9 cellular contexts compared by ENCODE assay signal in the genomic region with DNA sequence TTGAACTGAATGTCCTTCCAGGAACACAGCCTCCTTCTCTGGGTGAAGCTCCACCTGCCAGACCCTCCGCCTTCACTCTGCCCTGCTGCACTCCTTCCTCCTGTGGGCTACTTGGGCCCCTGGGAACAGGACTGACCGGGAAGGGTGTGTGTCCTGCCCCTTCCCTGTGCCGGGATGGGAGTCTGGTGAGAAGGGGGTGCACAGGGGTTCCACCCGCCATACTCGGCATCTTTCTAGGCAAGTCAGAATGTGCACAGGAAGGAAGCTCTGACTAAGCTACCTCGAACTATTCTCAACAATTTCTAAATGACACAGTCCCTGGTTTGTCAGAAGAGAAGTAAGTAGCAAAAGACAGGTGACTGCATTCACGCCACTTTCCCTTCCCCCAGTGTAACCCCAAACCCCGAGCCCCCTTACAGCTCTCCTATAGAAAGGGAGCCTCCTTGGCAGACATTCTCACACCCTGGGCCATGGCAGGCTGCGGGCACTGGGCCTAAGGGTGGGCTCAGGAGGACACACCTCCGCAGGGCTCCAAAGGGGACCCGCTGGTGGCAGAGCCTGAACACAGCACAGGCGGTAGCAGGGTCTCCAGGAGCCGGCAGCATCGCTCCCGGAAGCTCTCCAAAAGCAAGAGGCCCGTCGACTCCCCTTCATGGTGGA.
DNase-seq lines count a peak whose midpoint lies in the region; ATAC-seq, FAIRE-seq and TF ChIP-seq lines count a peak whose summit lies in the region.
"Had no signal": no experiment of that assay in that cellular context is flagged by ENCODE, and none has a peak within 500 bp of the region (broad histone marks: within the 10 kb centered on the region; RNA-seq: fewer than 3 reads in every experiment).

No MANE protein-coding gene starts in this region.

- 79 to 91% methylated on average over 17 of the region's 17 CpGs for WGBS in body of pancreas, 2 donors

- POLR2A ChIA-PET in endothelial cell of umbilical vein (lab: Charles Lee): no interaction called here

- peaks cover 8% of the 10 kb centered on the region for H3K4me1 ChIP-seq in endothelial cell of umbilical vein (ENCODE audit: control insufficient read depth, extremely low read depth, insufficient read depth, low read length)
- peaks cover 15% of the 10 kb centered on the region for H3K4me1 ChIP-seq in body of pancreas

- H3K36me3 ChIP-seq in endothelial cell of umbilical vein (ENCODE audit: control insufficient read depth in 2 of 2, extremely low read depth in 1 of 2, insufficient read depth in 2 of 2, low read length in 2 of 2) (no peaks in the 10 kb centered on the region), body of pancreas (replicated peaks in 1 of 2; ENCODE audit: insufficient read depth in 1 of 2, low read depth in 2 of 2) (no peaks in the 10 kb centered on the region)

- no peak overlapping the region for H3K9ac ChIP-seq in endothelial cell of umbilical vein (replicated peaks; ENCODE audit: extremely low read depth, insufficient read depth, low read length)

- FAIRE-seq in endothelial cell of umbilical vein (lab: Jason Lieb, UNC): peak; percentile 83
- FAIRE-seq: RCC 7860 had no signal

- peaks cover 2% of the 10 kb centered on the region for H3K79me2 ChIP-seq in endothelial cell of umbilical vein (ENCODE audit: control insufficient read depth, insufficient read depth, low read length)

- no peak overlapping the region for H2AFZ ChIP-seq in endothelial cell of umbilical vein (ENCODE audit: low read depth, low read length)

- no peak overlapping the region for H3K27ac ChIP-seq in endothelial cell of umbilical vein (ENCODE audit: insufficient read depth, low read depth, low read length)
- no peak overlapping the region for H3K27ac ChIP-seq in body of pancreas

- TF ChIP-seq POLR2A in endothelial cell of umbilical vein (IDR thresholded peaks at IDR 0.05; ENCODE audit: low read depth, low read length) (no peak), body of pancreas (IDR thresholded peaks at IDR 0.05) (no peak)

- TF ChIP-seq CTCF in GM20000 (IDR thresholded peaks at IDR 0.05; ENCODE audit: extremely low read depth, missing control alignments): no peak
- TF ChIP-seq CTCF in endothelial cell of umbilical vein (IDR thresholded peaks at IDR 0.05; ENCODE audit: extremely low read depth in 1 of 2, insufficient read depth in 1 of 2, low read depth in 1 of 2, low read length in 2 of 2): no peak
- no peak for TF ChIP-seq CTCF in body of pancreas (IDR thresholded peaks at IDR 0.05)

- ATAC-seq in body of pancreas: no peak

- BruUV-seq in endothelial cell of umbilical vein (replicated peaks; lab: Mats Ljungman, UMichigan): no TSS peak

- CTCF ChIA-PET in endothelial cell of umbilical vein (lab: Charles Lee): no interaction called here

- H3K4me2 ChIP-seq in endothelial cell of umbilical vein (ENCODE audit: insufficient read depth, low read length): peak overlapping the region; percentile 20

- no peaks in the 10 kb centered on the region for H3K9me3 ChIP-seq in endothelial cell of umbilical vein (replicated peaks; ENCODE audit: control insufficient read depth, insufficient read depth, low read length)
- H3K9me3 ChIP-seq in body of pancreas: no peaks in the 10 kb centered on the region

- H3K27me3 ChIP-seq in endothelial cell of umbilical vein (ENCODE audit: control insufficient read depth in 2 of 2, insufficient read depth in 2 of 2, low read length in 2 of 2) (no peaks in the 10 kb centered on the region), body of pancreas (no peaks in the 10 kb centered on the region)

- dilution Hi-C loops in endothelial cell of umbilical vein (cut with MboI; ENCODE audit: extremely low pct_ligation_motif_present, low sequenced_read_pairs): no loop called here

- H3K4me3 ChIP-seq in endothelial cell of umbilical vein (replicated peaks in 1 of 3; ENCODE audit: insufficient read depth in 1 of 3, low read depth in 1 of 3, low read length in 3 of 3) (no peak overlapping the region), body of pancreas (no peak overlapping the region)

- H3K9me1 ChIP-seq in endothelial cell of umbilical vein (replicated peaks; ENCODE audit: control insufficient read depth, extremely low read depth, insufficient read depth, low read length): no peaks in the 10 kb centered on the region

- no peaks in the 10 kb centered on the region for H4K20me1 ChIP-seq in endothelial cell of umbilical vein (replicated peaks; ENCODE audit: control insufficient read depth, extremely low read depth, insufficient read depth, low read length)

- intact Hi-C loops in endothelial cell of umbilical vein (cut with micrococcal nuclease): no loop called here
- intact Hi-C loops in body of pancreas (cut with DNase I): no loop called here

- peak; percentile 37 for DNase-seq in GM20000 (ENCODE audit: low spot score)
- DNase-seq in activated CD4-positive, alpha-beta T cell treated with anti-CD3 and anti-CD28 coated beads, Interleukin-2, amount 50 U/mL, for 24 hours (ENCODE audit: low read depth in 1 of 2, low spot score in 1 of 2): peak; percentile 16 to 24
- DNase-seq in endothelial cell of umbilical vein (ENCODE audit: low read depth, low spot score): peak; percentile 14
- DNase-seq in stimulated activated CD8-positive, alpha-beta memory T cell treated with anti-CD3 and anti-CD28 coated beads, Interleukin-4, amount 100 ng/mL, for 24 hours (ENCODE audit: low read depth): peak; percentile 9
- DNase-seq in COLO668 (lab: John Stamatoyannopoulos, UW; ENCODE audit: unreplicated experiment): no peak
- DNase-seq in cerebellum (ENCODE audit: low spot score): no peak
- no peak for DNase-seq in GDM1 (lab: John Stamatoyannopoulos, UW)
- no peak for DNase-seq in body of pancreas

TF ChIP-seq in endothelial cell of umbilical vein, 7 proteins besides CTCF, POLR2A, EP300 and RAD21:
- no peak for TF ChIP-seq JUN (IDR thresholded peaks at IDR 0.05; ENCODE audit: borderline replicate concordance, insufficient read depth, insufficient read length, low read depth)
- TF ChIP-seq, protein P1, sequence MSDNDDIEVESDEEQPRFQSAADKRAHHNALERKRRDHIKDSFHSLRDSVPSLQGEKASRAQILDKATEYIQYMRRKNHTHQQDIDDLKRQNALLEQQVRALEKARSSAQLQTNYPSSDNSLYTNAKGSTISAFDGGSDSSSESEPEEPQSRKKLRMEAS (IDR thresholded peaks at IDR 0.05; ENCODE audit: insufficient read depth, insufficient read length): no peak
- no peak for TF ChIP-seq POLR2AphosphoS5 (IDR thresholded peaks at IDR 0.05; ENCODE audit: insufficient read depth, low read depth, low read length)
- no peak for TF ChIP-seq GATA2 (IDR thresholded peaks at IDR 0.05; ENCODE audit: insufficient read depth, insufficient read length, low read depth, low read length)
- peak; percentile 44 for TF ChIP-seq FOS (IDR thresholded peaks at IDR 0.05; ENCODE audit: borderline replicate concordance, insufficient read depth, low read length)
- no peak for TF ChIP-seq EZH2 (IDR thresholded peaks at IDR 0.05; ENCODE audit: borderline replicate concordance, low read depth, low read length, severe bottlenecking)
- no peak for TF ChIP-seq MYC (IDR thresholded peaks at IDR 0.05; ENCODE audit: low read depth, low read length)

Comparison
In these comparisons a context has a peak if more than half of its experiments do, and no peak if none do; other contexts are left out.
1. DNase-seq: peak in GM20000 (single experiment), activated CD4-positive, alpha-beta T cell treated with anti-CD3 and anti-CD28 coated beads, Interleukin-2, amount 50 U/mL, for 24 hours (2 of 2), endothelial cell of umbilical vein (single experiment) and stimulated activated CD8-positive, alpha-beta memory T cell treated with anti-CD3 and anti-CD28 coated beads, Interleukin-4, amount 100 ng/mL, for 24 hours (single experiment); none in COLO668 (single experiment), cerebellum (single experiment), GDM1 (single experiment) and body of pancreas (0 of 4).